ENCODE assay signal across 9 cellular contexts in genomic region chr1:52296345-52296744, GRCh38.
DNase-seq lines count a peak whose midpoint lies in the region; ATAC-seq and TF ChIP-seq lines count a peak whose summit lies in the region.
"Had no signal": no experiment of that assay in that cellular context is flagged by ENCODE, and none has a peak within 500 bp of the region (broad histone marks: within the 10 kb centered on the region; RNA-seq: fewer than 3 reads in every experiment).

No MANE protein-coding gene starts in this region.

- H3K4me1 Mint-ChIP-seq in activated naive CD4-positive, alpha-beta T cell treated with anti-CD3 and anti-CD28 coated beads, Interleukin-2, amount 50 U/mL, for 24 hours = peaks cover 3% of the 10 kb centered on the region
- H3K4me1 Mint-ChIP-seq in nephron = no peaks in the 10 kb centered on the region

- peaks cover 5% of the 10 kb centered on the region for H3K36me3 Mint-ChIP-seq in activated naive CD4-positive, alpha-beta T cell treated with anti-CD3 and anti-CD28 coated beads, Interleukin-2, amount 50 U/mL, for 24 hours
- peaks cover 15% of the 10 kb centered on the region for H3K36me3 Mint-ChIP-seq in nephron (ENCODE audit: low read depth)

- no peak overlapping the region for H3K27ac ChIP-seq in RWPE2 (ENCODE audit: poor library complexity, severe bottlenecking)

- DNase-seq in activated naive CD4-positive, alpha-beta T cell (lab: John Stamatoyannopoulos, UW) = no peak
- DNase-seq in LoVo (ENCODE audit: low spot score) (peak; percentile 51), RWPE2 (ENCODE audit: low spot score) (no peak), erythroblast (lab: John Stamatoyannopoulos, UW) (peak; percentile 43 to 48), ecto neural progenitor cell (ENCODE audit: low spot score) (no peak), middle frontal gyrus (ENCODE audit: extremely low spot score, low spot score) (no peak)

- H3K27me3 Mint-ChIP-seq in activated naive CD4-positive, alpha-beta T cell treated with anti-CD3 and anti-CD28 coated beads, Interleukin-2, amount 50 U/mL, for 24 hours = no peaks in the 10 kb centered on the region
- no peaks in the 10 kb centered on the region for H3K27me3 Mint-ChIP-seq in nephron (ENCODE audit: low read depth)

- TF ChIP-seq CTCF in RWPE2 (IDR thresholded peaks at IDR 0.05; ENCODE audit: poor library complexity, severe bottlenecking) (peak; percentile 82), nephron (IDR thresholded peaks at IDR 0.05; ENCODE audit: unreplicated experiment in 3 of 3) (peak; percentile 35 to 60 (median 39))

- no peaks in the 10 kb centered on the region for H3K9me3 ChIP-seq in RWPE2 (ENCODE audit: severe bottlenecking)

- peaks cover 3% of the 10 kb centered on the region for H3K4me1 ChIP-seq in RWPE2 (ENCODE audit: insufficient read depth, poor library complexity, severe bottlenecking)

- H3K9me3 Mint-ChIP-seq in activated naive CD4-positive, alpha-beta T cell treated with anti-CD3 and anti-CD28 coated beads, Interleukin-2, amount 50 U/mL, for 24 hours = no peaks in the 10 kb centered on the region
- no peaks in the 10 kb centered on the region for H3K9me3 Mint-ChIP-seq in nephron
- H3K9me3 Mint-ChIP-seq: dendritic cell treated with granulocyte-macrophage colony-stimulating factor and Interleukin-4, amounts not matched to agents 40 ng/mL and 50 ng/mL, for 4 days had no signal

- H3K4me3 ChIP-seq in RWPE2 (ENCODE audit: severe bottlenecking) = no peak overlapping the region

- H3K4me3 Mint-ChIP-seq in activated naive CD4-positive, alpha-beta T cell treated with anti-CD3 and anti-CD28 coated beads, Interleukin-2, amount 50 U/mL, for 24 hours = no peak overlapping the region
- no peak overlapping the region for H3K4me3 Mint-ChIP-seq in nephron
- H3K4me3 Mint-ChIP-seq: dendritic cell treated with granulocyte-macrophage colony-stimulating factor and Interleukin-4, amounts not matched to agents 40 ng/mL and 50 ng/mL, for 4 days had no signal

- no peaks in the 10 kb centered on the region for H3K27me3 ChIP-seq in RWPE2 (ENCODE audit: insufficient read depth, poor library complexity, severe bottlenecking)

- peaks cover 11% of the 10 kb centered on the region for H3K36me3 ChIP-seq in RWPE2 (ENCODE audit: low read depth)

- ATAC-seq in RWPE2 (ENCODE audit: low read depth) = peak; percentile 77

- TF ChIP-seq POLR2A in erythroblast (IDR thresholded peaks at IDR 0.05; ENCODE audit: low read length) = no peak

- H3K27ac Mint-ChIP-seq in activated naive CD4-positive, alpha-beta T cell treated with anti-CD3 and anti-CD28 coated beads, Interleukin-2, amount 50 U/mL, for 24 hours = peak overlapping the region; percentile 46
- no peak overlapping the region for H3K27ac Mint-ChIP-seq in nephron
- H3K27ac Mint-ChIP-seq: dendritic cell treated with granulocyte-macrophage colony-stimulating factor and Interleukin-4, amounts not matched to agents 40 ng/mL and 50 ng/mL, for 4 days had no signal

Comparison
In these comparisons a context has a peak if more than half of its experiments do, and no peak if none do; other contexts are left out.
1. DNase-seq: peak in LoVo (single experiment) and erythroblast (2 of 2); none in activated naive CD4-positive, alpha-beta T cell (0 of 4), RWPE2 (single experiment), ecto neural progenitor cell (single experiment) and middle frontal gyrus (single experiment).